In genomic region chr7:131845573-131846337, GRCh38 we compare ENCODE assay signal across 27 cellular contexts.
"Had no signal": no experiment of that assay in that cellular context is flagged by ENCODE, and none has a peak within 500 bp of the region (broad histone marks: within the 10 kb centered on the region; RNA-seq: fewer than 3 reads in every experiment).

No MANE protein-coding gene starts in this region.

- H3K36me3 Mint-ChIP-seq: activated naive CD8-positive, alpha-beta T cell treated with anti-CD3 and anti-CD28 coated beads, Interleukin-2, amount 10 ng/mL, durations not matched to agents 7 days and 5 days; naive thymus-derived CD8-positive, alpha-beta T cell; neural progenitor cell; stimulated activated memory B cell treated with anti-CD40 and anti-IgM and Interleukin-4, amounts not matched to agents 10 μg/mL and 1 μg/mL and 100 μg/mL, for 72 hours had no signal

- H3K9me3 Mint-ChIP-seq: activated naive CD8-positive, alpha-beta T cell treated with anti-CD3 and anti-CD28 coated beads, Interleukin-2, amount 10 ng/mL, durations not matched to agents 7 days and 5 days; neural progenitor cell had no signal

- H3K4me3 Mint-ChIP-seq: activated naive CD4-positive, alpha-beta T cell treated with anti-CD3 and anti-CD28 coated beads for 36 hours; activated naive CD8-positive, alpha-beta T cell treated with anti-CD3 and anti-CD28 coated beads, Interleukin-2, amount 10 ng/mL, durations not matched to agents 7 days and 5 days; naive thymus-derived CD8-positive, alpha-beta T cell; neural progenitor cell; stimulated activated memory B cell treated with anti-CD40 and anti-IgM and Interleukin-4, amounts not matched to agents 10 μg/mL and 1 μg/mL and 100 μg/mL, for 72 hours; stimulated activated naive CD8-positive, alpha-beta T cell treated with anti-CD3 and anti-CD28 coated beads, Interleukin-15, amount 100 ng/mL, for 72 hours had no signal

- H3K4me1 Mint-ChIP-seq: activated naive CD8-positive, alpha-beta T cell treated with anti-CD3 and anti-CD28 coated beads, Interleukin-2, amount 10 ng/mL, durations not matched to agents 7 days and 5 days; stimulated activated memory B cell treated with anti-CD40 and anti-IgM and Interleukin-4, amounts not matched to agents 10 μg/mL and 1 μg/mL and 100 μg/mL, for 72 hours; stimulated activated naive CD8-positive, alpha-beta T cell treated with anti-CD3 and anti-CD28 coated beads, Interleukin-15, amount 100 ng/mL, for 72 hours had no signal

- ATAC-seq: foreskin keratinocyte; left lung; lower lobe of right lung; naive thymus-derived CD8-positive, alpha-beta T cell; psoas muscle; stimulated activated memory B cell treated with anti-CD40 and anti-IgM and Interleukin-4, amounts not matched to agents 10 μg/mL and 1 μg/mL and 100 μg/mL, for 72 hours; stimulated activated naive CD8-positive, alpha-beta T cell treated with anti-CD3 and anti-CD28 coated beads, Interleukin-15, amount 100 ng/mL, for 72 hours; upper lobe of right lung had no signal

- DNase-seq: activated CD4-positive, alpha-beta T cell treated with anti-CD3 and anti-CD28 coated beads for 4 hours; activated CD4-positive, alpha-beta T cell treated with anti-CD3 and anti-CD28 coated beads, Interleukin-2, amount 50 U/mL, for 4 hours; activated CD8-positive, alpha-beta memory T cell treated with anti-CD3 and anti-CD28 coated beads for 24 hours; activated effector memory CD4-positive, alpha-beta T cell treated with Interleukin-2 at 50 U/mL for 16 hours; activated naive CD4-positive, alpha-beta T cell treated with anti-CD3 and anti-CD28 coated beads for 36 hours; activated naive CD8-positive, alpha-beta T cell treated with anti-CD3 and anti-CD28 coated beads, Interleukin-2, amount 10 ng/mL, durations not matched to agents 7 days and 5 days; brain microvascular endothelial cell; caudate nucleus; foreskin keratinocyte; kidney glomerular epithelial cell; left lung; lower lobe of right lung; mesenchymal stem cell; naive thymus-derived CD8-positive, alpha-beta T cell; occipital lobe; psoas muscle; sigmoid colon; stimulated activated CD4-positive, alpha-beta T cell treated with anti-CD3 and anti-CD28 coated beads, Interleukin-1b, Interleukin-23, amount 100 ng/mL, for 48 hours; stimulated activated CD4-positive, alpha-beta T cell treated with anti-CD3 and anti-CD28 coated beads, Interleukin-4, amount 100 ng/mL, for 4 hours; stimulated activated CD8-positive, alpha-beta memory T cell treated with anti-CD3 and anti-CD28 coated beads, Interleukin-4, amount 100 ng/mL, for 48 hours; stimulated activated naive CD8-positive, alpha-beta T cell treated with anti-CD3 and anti-CD28 coated beads, Interleukin-15, amount 100 ng/mL, for 72 hours; substantia nigra; T-helper 9 cell; thyroid gland; upper lobe of right lung had no signal

- H3K27ac Mint-ChIP-seq: activated naive CD4-positive, alpha-beta T cell treated with anti-CD3 and anti-CD28 coated beads for 36 hours; activated naive CD8-positive, alpha-beta T cell treated with anti-CD3 and anti-CD28 coated beads, Interleukin-2, amount 10 ng/mL, durations not matched to agents 7 days and 5 days; naive thymus-derived CD8-positive, alpha-beta T cell; neural progenitor cell; stimulated activated memory B cell treated with anti-CD40 and anti-IgM and Interleukin-4, amounts not matched to agents 10 μg/mL and 1 μg/mL and 100 μg/mL, for 72 hours; stimulated activated naive CD8-positive, alpha-beta T cell treated with anti-CD3 and anti-CD28 coated beads, Interleukin-15, amount 100 ng/mL, for 72 hours had no signal
